9 cellular contexts compared by ENCODE assay signal in genomic region chr22:29524440-29525191, GRCh38. TPM values are rescaled to one million over a fixed set of nuclear protein-coding genes. Genes with fewer than 3 reads are reported as not detected.
DNase-seq lines count a peak whose midpoint lies in the region; ATAC-seq, FAIRE-seq and TF ChIP-seq lines count a peak whose summit lies in the region.
"Had no signal": no experiment of that assay in that cellular context is flagged by ENCODE, and none has a peak within 500 bp of the region (broad histone marks: within the 10 kb centered on the region; RNA-seq: fewer than 3 reads in every experiment).

No MANE protein-coding gene starts in this region.

- CTCF ChIA-PET in AG04450 (lab: Charles Lee), result interaction anchor here (1.2 to 2.3 kb wide), 4 partner anchors 29 to 130 kb away, joined by 3 to 25 read pairs (median 5); partner anchors contain the start of gene THOC5

- POLR2A ChIA-PET in AG04450 (lab: Yijun Ruan, JAX), result no interaction called here

- H3K4me1 ChIP-seq in tibial nerve, result no peaks in the 10 kb centered on the region

- no peak for TF ChIP-seq EP300 in tibial nerve (IDR thresholded peaks at IDR 0.05)

- H3K4me3 ChIP-seq in AG04450 (ENCODE audit: low read depth, low read length) (no peak overlapping the region), dorsolateral prefrontal cortex (no peak overlapping the region), tibial nerve (no peak overlapping the region)

- DNase-seq in AG04450 (ENCODE audit: low read depth, low spot score) (no peak), SK-MEL-5 (ENCODE audit: low read depth, low spot score) (peak; percentile 57), dorsolateral prefrontal cortex (peak in 1 of 10 donors; percentile 44), natural killer cell (peak; percentile 17), GM12891 (ENCODE audit: insufficient read length, low spot score) (no peak), tibial nerve (ENCODE audit: low spot score in 2 of 2) (no peak)

- in situ Hi-C loops in SK-MEL-5 (cut with HindIII; ENCODE audit: low pct_unique_long_range_greater_than_20kb, low sequenced_read_pairs), result no loop called here

- TF ChIP-seq POLR2A in GM12891 (IDR thresholded peaks at IDR 0.05; ENCODE audit: low read depth, low read length), result no peak
- no peak for TF ChIP-seq POLR2A in tibial nerve (IDR thresholded peaks at IDR 0.05)

- intact Hi-C loops in dorsolateral prefrontal cortex (cut with DNase I) (no loop called here), natural killer cell (cut with micrococcal nuclease) (loop anchor here (1.0 kb wide), 1 partner anchor 129 kb away; no protein-coding TSS in a partner anchor)

- H3K27ac ChIP-seq in AG04450 (ENCODE audit: low read depth, low read length), result no peak overlapping the region
- H3K27ac ChIP-seq in dorsolateral prefrontal cortex, result peak overlapping the region in 1 of 59 donors; percentile 9
- no peak overlapping the region for H3K27ac ChIP-seq in tibial nerve

- 51 to 60% methylated on average over 5 of the region's 5 CpGs for WGBS in tibial nerve, 2 donors

- H3K27ac Mint-ChIP-seq in natural killer cell, result no peak overlapping the region
- H3K27ac Mint-ChIP-seq: dendritic cell treated with granulocyte-macrophage colony-stimulating factor and Interleukin-4, amounts not matched to agents 40 ng/mL and 50 ng/mL, for 4 days had no signal

- no peaks in the 10 kb centered on the region for H3K27me3 Mint-ChIP-seq in natural killer cell (ENCODE audit: low read depth in 2 of 2)
- H3K27me3 Mint-ChIP-seq: dendritic cell treated with granulocyte-macrophage colony-stimulating factor and Interleukin-4, amounts not matched to agents 40 ng/mL and 50 ng/mL, for 4 days had no signal

- no peaks in the 10 kb centered on the region for H3K9me3 Mint-ChIP-seq in natural killer cell
- H3K9me3 Mint-ChIP-seq: dendritic cell treated with granulocyte-macrophage colony-stimulating factor and Interleukin-4, amounts not matched to agents 40 ng/mL and 50 ng/mL, for 4 days had no signal

- TF ChIP-seq CTCF in AG04450 (IDR thresholded peaks at IDR 0.05; ENCODE audit: low read depth, low read length) (peak; percentile 44), GM12872 (IDR thresholded peaks at IDR 0.05; ENCODE audit: insufficient read depth, low read depth, low read length) (peak; percentile 66), dorsolateral prefrontal cortex (IDR thresholded peaks at IDR 0.05 in 54 of 56, conservative IDR thresholded peaks at IDR 0.05 in 2 of 56; ENCODE audit: low read depth in 1 of 56, partially characterized antibody in 56 of 56) (peak in 32 of 56 donors; percentile 11 to 51 (median 28)), natural killer cell (IDR thresholded peaks at IDR 0.05) (no peak), tibial nerve (IDR thresholded peaks at IDR 0.05) (peak in 1 of 5 experiments; percentile 13)

- FAIRE-seq in GM12891 (lab: Jason Lieb, UNC), result no peak

- H3K4me3 Mint-ChIP-seq in natural killer cell, result no peak overlapping the region
- H3K4me3 Mint-ChIP-seq: dendritic cell treated with granulocyte-macrophage colony-stimulating factor and Interleukin-4, amounts not matched to agents 40 ng/mL and 50 ng/mL, for 4 days had no signal

- ATAC-seq in natural killer cell (peak; percentile 50 to 67 (median 57)), GM19324 (IDR thresholded peaks at IDR 0.05; ENCODE audit: low FRiP score, unreplicated experiment) (no peak)

- H3K9me3 ChIP-seq in AG04450 (ENCODE audit: control insufficient read depth, insufficient read depth, low read length), result no peaks in the 10 kb centered on the region
- H3K9me3 ChIP-seq in tibial nerve, result no peaks in the 10 kb centered on the region

- H3K27me3 ChIP-seq in AG04450 (ENCODE audit: control insufficient read depth, insufficient read depth, low read length) (no peaks in the 10 kb centered on the region), dorsolateral prefrontal cortex (no peaks in the 10 kb centered on the region), tibial nerve (no peaks in the 10 kb centered on the region)

- peaks cover 25% of the 10 kb centered on the region for H3K36me3 Mint-ChIP-seq in natural killer cell

- no peaks in the 10 kb centered on the region for H3K4me1 Mint-ChIP-seq in natural killer cell

- peaks cover 0 to 98% (median 30%) of the 10 kb centered on the region in 3 donors for H3K36me3 ChIP-seq in tibial nerve

TF ChIP-seq in GM12891, 5 proteins besides CTCF, POLR2A, EP300 and RAD21:
- no peak for TF ChIP-seq PAX5 (IDR thresholded peaks at IDR 0.05; ENCODE audit: insufficient read depth, low read length, severe bottlenecking)
- no peak for TF ChIP-seq POLR2AphosphoS5 (IDR thresholded peaks at IDR 0.05; ENCODE audit: low read depth, low read length)
- no peak for TF ChIP-seq TAF1 (IDR thresholded peaks at IDR 0.05; ENCODE audit: low read depth, low read length)
- no peak for TF ChIP-seq SPI1 (IDR thresholded peaks at IDR 0.05; ENCODE audit: low read depth, low read length)
- TF ChIP-seq POU2F2 (IDR thresholded peaks at IDR 0.05; ENCODE audit: low read depth, low read length), result no peak

RNA-seq across cellular contexts. Expression of gene THOC5, which starts 28.9 kb away (rescaled TPM):
- 92.0 and 93.7 TPM in 2 replicates for polyA plus RNA-seq in AG04450 (2011; rRNA removed)
- polyA minus RNA-seq in AG04450 (2011; rRNA and poly(A)+ RNA removed), result 91.7 and 110 TPM in 2 replicates
- 107 and 115 TPM in 2 replicates for total RNA-seq in SK-MEL-5 (2014; rRNA removed; shearing (Covaris generic))
- polyA plus RNA-seq in SK-MEL-5 (2015; cell fraction: cytosol; rRNA removed), result 76.6 and 115 TPM in 2 replicates
- polyA plus RNA-seq in SK-MEL-5 (2015; cell fraction: nucleus; rRNA removed), result 228 and 244 TPM in 2 replicates
- total RNA-seq in dorsolateral prefrontal cortex (10 to 100 TPM; 37.2 to 74.1 (median 51.8) TPM), natural killer cell (10 to 100 TPM; 42.4 to 62.5 (median 52.6) TPM), tibial nerve (10 to 100 TPM; 31.2 to 65.9 (median 50.3) TPM)
- 24.8 TPM for polyA plus RNA-seq in GM12891 (2012; ENCODE audit: low read depth, missing spikeins)

RNA-seq across cellular contexts. Expression of gene NEFH, which starts 44.6 kb away (rescaled TPM):
- polyA plus RNA-seq in AG04450 (2011; rRNA removed), result 1.6 and 2.0 TPM in 2 replicates
- 0.69 and 0.96 TPM in 2 replicates for polyA minus RNA-seq in AG04450 (2011; rRNA and poly(A)+ RNA removed)
- total RNA-seq in SK-MEL-5 (2014; rRNA removed; shearing (Covaris generic)), result 0.92 and 1.2 TPM in 2 replicates
- 3.0 and 3.3 TPM in 2 replicates for polyA plus RNA-seq in SK-MEL-5 (2015; cell fraction: cytosol; rRNA removed)
- polyA plus RNA-seq in SK-MEL-5 (2015; cell fraction: nucleus; rRNA removed), result 0.12 and 0.96 TPM in 2 replicates
- total RNA-seq in dorsolateral prefrontal cortex, result 100 to 1,000 TPM in 54 of 120 experiments, 10 to 100 TPM in 66; 16.2 to 267 (median 91.7) TPM
- total RNA-seq in natural killer cell, result under 1 TPM; 0.09 to 0.48 (median 0.12) TPM
- 0.42 TPM for polyA plus RNA-seq in GM12891 (2012; ENCODE audit: low read depth, missing spikeins)
- total RNA-seq in tibial nerve, result 1 to 10 TPM in 1 of 4 donors, under 1 TPM in 2, not detected in 1; 0.30 to 1.0 (median 0.78) TPM

RNA-seq across cellular contexts. Expression of gene NIPSNAP1, which starts 56.3 kb away (rescaled TPM):
- 84.4 and 89.5 TPM in 2 replicates for polyA plus RNA-seq in AG04450 (2011; rRNA removed)
- 51.8 and 59.8 TPM in 2 replicates for polyA minus RNA-seq in AG04450 (2011; rRNA and poly(A)+ RNA removed)
- 97.5 and 98.4 TPM in 2 replicates for total RNA-seq in SK-MEL-5 (2014; rRNA removed; shearing (Covaris generic))
- 79.4 and 101 TPM in 2 replicates for polyA plus RNA-seq in SK-MEL-5 (2015; cell fraction: cytosol; rRNA removed)
- polyA plus RNA-seq in SK-MEL-5 (2015; cell fraction: nucleus; rRNA removed), result 35.1 and 65.5 TPM in 2 replicates
- 10 to 100 TPM; 40.4 to 91.9 (median 63.1) TPM for total RNA-seq in dorsolateral prefrontal cortex
- 10 to 100 TPM; 22.4 to 25.3 (median 24.8) TPM for total RNA-seq in natural killer cell
- polyA plus RNA-seq in GM12891 (2012; ENCODE audit: low read depth, missing spikeins), result 86.9 TPM
- 10 to 100 TPM in 3 of 4 donors, 1 to 10 TPM in 1; 9.0 to 38.5 (median 11.8) TPM for total RNA-seq in tibial nerve

Comparison
In these comparisons a context has a peak if more than half of its experiments do, and no peak if none do; other contexts are left out.
1. DNase-seq: peak in SK-MEL-5 (single experiment) and natural killer cell (single experiment); none in AG04450 (single experiment), GM12891 (single experiment) and tibial nerve (0 of 2).